In genomic region chr5:67373518-67373917, GRCh38 we compare ENCODE assay signal across 24 cellular contexts.
"Had no signal": no experiment of that assay in that cellular context is flagged by ENCODE, and none has a peak within 500 bp of the region (broad histone marks: within the 10 kb centered on the region; RNA-seq: fewer than 3 reads in every experiment).

No MANE protein-coding gene starts in this region.

- ATAC-seq: gastrocnemius medialis; heart right ventricle; left cardiac atrium; lower lobe of right lung; mucosa of descending colon; naive thymus-derived CD8-positive, alpha-beta T cell had no signal

- H3K27ac ChIP-seq: coronary artery, dorsolateral prefrontal cortex, esophagus muscularis mucosa, gastrocnemius medialis, heart right ventricle, left ventricle myocardium inferior, lower lobe of right lung had no signal

- H3K9me3 ChIP-seq: esophagus muscularis mucosa, gastrocnemius medialis, heart right ventricle, left ventricle myocardium inferior, lower lobe of right lung, mucosa of descending colon had no signal

- DNase-seq: dermis blood vessel endothelial cell; dorsolateral prefrontal cortex; effector CD4-positive, alpha-beta T cell; effector memory CD4-positive, alpha-beta T cell; foreskin fibroblast; foreskin melanocyte; gastrocnemius medialis; glutamatergic neuron; head of caudate nucleus; heart right ventricle; hippocampal formation; left cardiac atrium; left ventricle myocardium inferior; lower lobe of right lung; mesenchymal stem cell; mucosa of descending colon; naive B cell; naive thymus-derived CD8-positive, alpha-beta T cell had no signal

- H3K4me1 ChIP-seq: esophagus muscularis mucosa, gastrocnemius medialis, heart right ventricle, left ventricle myocardium inferior, lower lobe of right lung had no signal

- H3K36me3 ChIP-seq: esophagus muscularis mucosa, gastrocnemius medialis, heart right ventricle, left ventricle myocardium inferior, lower lobe of right lung had no signal

- H3K4me3 ChIP-seq: coronary artery, dorsolateral prefrontal cortex, esophagus muscularis mucosa, gastrocnemius medialis, heart right ventricle, left ventricle myocardium inferior, lower lobe of right lung, mucosa of descending colon had no signal

- FAIRE-seq: colon, endothelial cell of umbilical vein, islet of Langerhans, keratinocyte had no signal

- H3K27me3 ChIP-seq: dorsolateral prefrontal cortex, esophagus muscularis mucosa, gastrocnemius medialis, heart right ventricle had no signal
